In genomic region chr3:17631617-17632016, GRCh38 we compare ENCODE assay signal across 26 cellular contexts.
"Had no signal": no experiment of that assay in that cellular context is flagged by ENCODE, and none has a peak within 500 bp of the region (broad histone marks: within the 10 kb centered on the region; RNA-seq: fewer than 3 reads in every experiment).

No MANE protein-coding gene starts in this region.

- H3K27me3 ChIP-seq: brain microvascular endothelial cell, left lung, right atrium auricular region, stomach, thyroid gland, upper lobe of right lung had no signal

- ATAC-seq: esophagus mucosa; left lung; lower lobe of right lung; natural killer cell treated with Interleukin-12 subunit alpha and Interleukin-12 subunit beta and Interleukin-15 and Interleukin-18, amount 100 ng/mL, for 72 hours; stimulated activated naive B cell treated with anti-CD40 and anti-IgM and Interleukin-4, amounts not matched to agents 10 μg/mL and 1 μg/mL and 100 μg/mL, for 72 hours; upper lobe of right lung had no signal

- H3K9ac ChIP-seq: parathyroid adenoma had no signal

- H3K4me1 ChIP-seq: parathyroid adenoma had no signal

- H3K27ac Mint-ChIP-seq: activated T-cell treated with anti-CD3 and anti-CD28 coated beads, Interleukin-2, amount 50 U/mL, for 24 hours; natural killer cell treated with Interleukin-12 subunit alpha and Interleukin-12 subunit beta and Interleukin-15 and Interleukin-18, amount 100 ng/mL, for 72 hours; stimulated activated naive B cell treated with anti-CD40 and anti-IgM and Interleukin-4, amounts not matched to agents 10 μg/mL and 1 μg/mL and 100 μg/mL, for 72 hours; T-helper 1 cell treated with Interleukin-12 subunit alpha and Interleukin-12 subunit beta and Interleukin-4 antibody, amounts not matched to agents 30 μg/mL and 1 μg/mL, for 36 hours had no signal

- H3K27ac ChIP-seq: lower lobe of right lung, parathyroid adenoma, right atrium auricular region, stomach, thyroid gland, upper lobe of right lung, WERI-Rb-1 had no signal

- H3K27me3 Mint-ChIP-seq: activated T-cell treated with anti-CD3 and anti-CD28 coated beads, Interleukin-2, amount 50 U/mL, for 24 hours; natural killer cell treated with Interleukin-12 subunit alpha and Interleukin-12 subunit beta and Interleukin-15 and Interleukin-18, amount 100 ng/mL, for 72 hours; stimulated activated naive B cell treated with anti-CD40 and anti-IgM and Interleukin-4, amounts not matched to agents 10 μg/mL and 1 μg/mL and 100 μg/mL, for 72 hours had no signal

- H3K36me3 Mint-ChIP-seq: natural killer cell treated with Interleukin-12 subunit alpha and Interleukin-12 subunit beta and Interleukin-15 and Interleukin-18, amount 100 ng/mL, for 72 hours had no signal

- H3K36me3 ChIP-seq: brain microvascular endothelial cell, left lung, lower lobe of right lung, right atrium auricular region, stomach, thyroid gland, upper lobe of right lung, WERI-Rb-1 had no signal

- H3K4me3 Mint-ChIP-seq: activated T-cell treated with anti-CD3 and anti-CD28 coated beads, Interleukin-2, amount 50 U/mL, for 24 hours; natural killer cell treated with Interleukin-12 subunit alpha and Interleukin-12 subunit beta and Interleukin-15 and Interleukin-18, amount 100 ng/mL, for 72 hours; stimulated activated naive B cell treated with anti-CD40 and anti-IgM and Interleukin-4, amounts not matched to agents 10 μg/mL and 1 μg/mL and 100 μg/mL, for 72 hours; T-helper 1 cell treated with Interleukin-12 subunit alpha and Interleukin-12 subunit beta and Interleukin-4 antibody, amounts not matched to agents 30 μg/mL and 1 μg/mL, for 36 hours had no signal

- H3K9me3 ChIP-seq: left lung, lower lobe of right lung, right atrium auricular region, stomach, thyroid gland, upper lobe of right lung had no signal

- H3K4me3 ChIP-seq: left lung, lower lobe of right lung, right atrium auricular region, stomach, thyroid gland, upper lobe of right lung had no signal

- DNase-seq: activated CD4-positive, alpha-beta T cell treated with anti-CD3 and anti-CD28 coated beads for 48 hours; activated CD4-positive, alpha-beta T cell treated with anti-CD3 and anti-CD28 coated beads, Interleukin-2, amount 50 U/mL, for 48 hours; activated CD8-positive, alpha-beta memory T cell treated with anti-CD3 and anti-CD28 coated beads, Interleukin-2, amount 50 U/mL, for 48 hours; activated gamma-delta T cell; activated naive CD4-positive, alpha-beta T cell treated with anti-CD3 and anti-CD28 coated beads, Interleukin-2, amount 50 U/mL, for 16 hours; activated T-cell treated with anti-CD3 and anti-CD28 coated beads, Interleukin-2, amount 50 U/mL, for 24 hours; amniotic stem cell; brain microvascular endothelial cell; cortex of kidney; glutamatergic neuron; left lung; lower lobe of right lung; mesenchymal stem cell; stimulated activated CD4-positive, alpha-beta T cell treated with anti-CD3 and anti-CD28 coated beads, Interleukin-15, amount 100 ng/mL, for 24 hours; stimulated activated CD4-positive, alpha-beta T cell treated with anti-CD3 and anti-CD28 coated beads, Interleukin-2, amount 100 ng/mL, for 24 hours; stimulated activated naive B cell treated with anti-CD40 and anti-IgM and Interleukin-4, amounts not matched to agents 10 μg/mL and 1 μg/mL and 100 μg/mL, for 72 hours; stomach; T-helper 9 cell; thyroid gland; upper lobe of right lung; WERI-Rb-1 had no signal

- H3K9me3 Mint-ChIP-seq: activated T-cell treated with anti-CD3 and anti-CD28 coated beads, Interleukin-2, amount 50 U/mL, for 24 hours; natural killer cell treated with Interleukin-12 subunit alpha and Interleukin-12 subunit beta and Interleukin-15 and Interleukin-18, amount 100 ng/mL, for 72 hours; T-helper 1 cell treated with Interleukin-12 subunit alpha and Interleukin-12 subunit beta and Interleukin-4 antibody, amounts not matched to agents 30 μg/mL and 1 μg/mL, for 36 hours had no signal

- H2AFZ ChIP-seq: parathyroid adenoma had no signal
